1 cellular context compared by ENCODE assay signal in genomic region chr10:74750848-74751274, GRCh38.
TF ChIP-seq lines count a peak whose summit lies in the region.

No MANE protein-coding gene starts in this region.

TF ChIP-seq in H1, 55 proteins besides CTCF, POLR2A, EP300 and RAD21:
- TF ChIP-seq CTBP2 (IDR thresholded peaks at IDR 0.05; ENCODE audit: borderline replicate concordance, insufficient read depth, insufficient read length, low read length), result no peak
- no peak for TF ChIP-seq GABPA (IDR thresholded peaks at IDR 0.05; ENCODE audit: borderline replicate concordance, insufficient read depth, low read length)
- TF ChIP-seq USF2 (IDR thresholded peaks at IDR 0.05; ENCODE audit: low read length), result no peak
- TF ChIP-seq TCF12 (IDR thresholded peaks at IDR 0.05; ENCODE audit: low read depth, low read length), result no peak
- no peak for TF ChIP-seq RNF2 (IDR thresholded peaks at IDR 0.05; ENCODE audit: borderline replicate concordance, low read depth, low read length, missing control alignments, poor library complexity, severe bottlenecking)
- TF ChIP-seq TEAD4 (IDR thresholded peaks at IDR 0.05; ENCODE audit: low read depth, low read length), result no peak
- no peak for TF ChIP-seq EGR1 (IDR thresholded peaks at IDR 0.05; ENCODE audit: borderline replicate concordance, low read depth, low read length)
- TF ChIP-seq CBX8 (IDR thresholded peaks at IDR 0.05; ENCODE audit: borderline replicate concordance, low read depth, low read length), result no peak
- no peak for TF ChIP-seq CHD1 (IDR thresholded peaks at IDR 0.05; ENCODE audit: low read depth, low read length)
- TF ChIP-seq RBBP5 (IDR thresholded peaks at IDR 0.05; ENCODE audit: borderline replicate concordance, low read depth, low read length), result no peak
- no peak for TF ChIP-seq RFX5 (IDR thresholded peaks at IDR 0.05; ENCODE audit: borderline replicate concordance, low read depth, low read length)
- no peak for TF ChIP-seq NANOG (IDR thresholded peaks at IDR 0.05; ENCODE audit: insufficient read depth, low read depth, low read length, poor library complexity, severe bottlenecking)
